Comparison of ENCODE assay signal across 8 cellular contexts in genomic region chr3:129161860-129162271, GRCh38. TPM values are rescaled to one million over a fixed set of nuclear protein-coding genes. Genes with fewer than 3 reads are reported as not detected.
DNase-seq lines count a peak whose midpoint lies in the region; ATAC-seq and TF ChIP-seq lines count a peak whose summit lies in the region.

No MANE protein-coding gene starts in this region.

- no peaks in the 10 kb centered on the region for H3K27me3 Mint-ChIP-seq in endodermal cell (ENCODE audit: insufficient read depth)

- H3K4me1 Mint-ChIP-seq in endodermal cell: peaks cover 16% of the 10 kb centered on the region

- intact Hi-C loops in aorta (cut with DNase I): no loop called here

- peak overlapping the region; percentile 90 for H3K4me3 ChIP-seq in endodermal cell (ENCODE audit: low read length)
- H3K4me3 ChIP-seq in muscle layer of colon (ENCODE audit: low read depth in 1 of 2, low read length in 2 of 2): peak overlapping the region; percentile 60 to 93
- peak overlapping the region; percentile 77 to 86 for H3K4me3 ChIP-seq in aorta (ENCODE audit: low read length in 2 of 2)

- peaks cover 25% of the 10 kb centered on the region for H3K36me3 Mint-ChIP-seq in endodermal cell (ENCODE audit: low read depth)

- peak; percentile 24 for DNase-seq in GM03348 (ENCODE audit: low spot score)
- peak; percentile 75 for DNase-seq in endodermal cell
- DNase-seq in aorta: no peak

- H3K27ac ChIP-seq in VCaP (peak overlapping the region; percentile 96), endodermal cell (ENCODE audit: low read depth, low read length) (peak overlapping the region; percentile 98), muscle layer of colon (ENCODE audit: low read depth, low read length) (peak overlapping the region; percentile 96), aorta (ENCODE audit: low read depth in 1 of 2, low read length in 2 of 2) (peak overlapping the region; percentile 69 to 91)

- H3K27me3 ChIP-seq in endodermal cell (ENCODE audit: control insufficient read depth, insufficient read depth, low read length, poor library complexity, severe bottlenecking): no peaks in the 10 kb centered on the region
- no peaks in the 10 kb centered on the region for H3K27me3 ChIP-seq in muscle layer of colon (ENCODE audit: control insufficient read depth in 1 of 2, insufficient read depth in 2 of 2, low read length in 2 of 2)
- no peaks in the 10 kb centered on the region for H3K27me3 ChIP-seq in aorta (ENCODE audit: control insufficient read depth in 1 of 2, insufficient read depth in 2 of 2, low read length in 1 of 2)

- H3K9ac ChIP-seq in endodermal cell (ENCODE audit: extremely low read depth, low read length, poor library complexity, severe bottlenecking): peak overlapping the region; percentile 96
- H3K9ac ChIP-seq in muscle layer of colon (ENCODE audit: low read length): peak overlapping the region; percentile 82

- H3K9me3 ChIP-seq in endodermal cell (ENCODE audit: control insufficient read depth, low read length) (no peaks in the 10 kb centered on the region), muscle layer of colon (ENCODE audit: low read length) (no peaks in the 10 kb centered on the region), aorta (ENCODE audit: control insufficient read depth, low read length) (no peaks in the 10 kb centered on the region)

- H3K4me3 Mint-ChIP-seq in endodermal cell: peak overlapping the region; percentile 79

- H3K4me1 ChIP-seq in endodermal cell (ENCODE audit: control insufficient read depth, insufficient read depth, low read length) (peaks cover 8% of the 10 kb centered on the region), muscle layer of colon (ENCODE audit: insufficient read depth, low read length) (peaks cover 20% of the 10 kb centered on the region), aorta (ENCODE audit: control insufficient read depth in 1 of 2, insufficient read depth in 2 of 2, low read length in 2 of 2) (peaks cover 0 to 5% of the 10 kb centered on the region in 2 donors)

- TF ChIP-seq CTCF in VCaP (conservative IDR thresholded peaks at IDR 0.05) (peak; percentile 46), endodermal cell (conservative IDR thresholded peaks at IDR 0.05) (peak; percentile 19)

- H3K27ac Mint-ChIP-seq in endodermal cell: peak overlapping the region; percentile 100

- 7 to 11% methylated on average over 7 to 12 of the region's 12 CpGs for WGBS in endodermal cell (ENCODE audit: insufficient coverage in 1 of 2, insufficient read length in 1 of 2), 2 experiments
- 1 to 2% methylated on average over 12 of the region's 12 CpGs for WGBS in aorta, 2 donors

- no peaks in the 10 kb centered on the region for H3K9me3 Mint-ChIP-seq in endodermal cell

- ATAC-seq in HG03066 (IDR thresholded peaks at IDR 0.05; ENCODE audit: low read depth, unreplicated experiment) (peak; percentile 6), aorta (ENCODE audit: low FRiP score) (no peak), GM18858 (IDR thresholded peaks at IDR 0.05; ENCODE audit: unreplicated experiment) (no peak), GM18861 (IDR thresholded peaks at IDR 0.05; ENCODE audit: unreplicated experiment) (no peak)

- H3K36me3 ChIP-seq in endodermal cell (ENCODE audit: control insufficient read depth, insufficient read depth, low read length): peaks cover 28% of the 10 kb centered on the region
- peaks cover 32% of the 10 kb centered on the region for H3K36me3 ChIP-seq in muscle layer of colon (ENCODE audit: insufficient read depth, low read length)
- peaks cover 0 to under 1% of the 10 kb centered on the region in 2 donors for H3K36me3 ChIP-seq in aorta (ENCODE audit: control insufficient read depth in 1 of 2, insufficient read depth in 2 of 2, low read length in 1 of 2)

RNA-seq across cellular contexts. Expression of gene ISY1, which starts 1.0 kb away (rescaled TPM):
- 10 to 100 TPM; 28.9 to 32.9 TPM for total RNA-seq in endodermal cell
- 24.1 TPM for polyA plus RNA-seq in endodermal cell (2013, experiment 1 of 2)
- 19.7 TPM for polyA plus RNA-seq in endodermal cell (2013, experiment 2 of 2)
- 10 to 100 TPM; 26.1 to 30.3 TPM for total RNA-seq in aorta
- 10 to 100 TPM; 23.8 to 26.3 TPM for polyA plus RNA-seq in aorta

RNA-seq across cellular contexts. Expression of gene CNBP, which starts 21.8 kb away (rescaled TPM):
- total RNA-seq in endodermal cell: 100 to 1,000 TPM; 284 to 343 TPM
- polyA plus RNA-seq in endodermal cell (2013, experiment 1 of 2): 344 TPM
- polyA plus RNA-seq in endodermal cell (2013, experiment 2 of 2): 320 TPM
- total RNA-seq in aorta: 100 to 1,000 TPM; 287 to 306 TPM
- 100 to 1,000 TPM; 385 to 476 TPM for polyA plus RNA-seq in aorta

RNA-seq across cellular contexts. Expression of gene RAB43, which starts 40.3 kb away (rescaled TPM):
- total RNA-seq in endodermal cell (10 to 100 TPM; 34.5 to 38.1 TPM), aorta (10 to 100 TPM; 24.0 to 25.4 TPM)
- polyA plus RNA-seq in endodermal cell (2013, experiment 1 of 2): 7.3 TPM
- 5.5 TPM for polyA plus RNA-seq in endodermal cell (2013, experiment 2 of 2)
- 10 to 100 TPM in 1 of 2 donors, 1 to 10 TPM in 1; 3.5 to 10.3 TPM for polyA plus RNA-seq in aorta

Comparison
In these comparisons a context has a peak if more than half of its experiments do, and no peak if none do; other contexts are left out.
1. DNase-seq: peak in GM03348 (single experiment) and endodermal cell (single experiment); none in aorta (0 of 2).
2. Peak in every context shown above with its lines, with median percentiles within 50 percentile points of each other: H3K27ac ChIP-seq and H3K4me3 ChIP-seq.